In the genomic region with DNA sequence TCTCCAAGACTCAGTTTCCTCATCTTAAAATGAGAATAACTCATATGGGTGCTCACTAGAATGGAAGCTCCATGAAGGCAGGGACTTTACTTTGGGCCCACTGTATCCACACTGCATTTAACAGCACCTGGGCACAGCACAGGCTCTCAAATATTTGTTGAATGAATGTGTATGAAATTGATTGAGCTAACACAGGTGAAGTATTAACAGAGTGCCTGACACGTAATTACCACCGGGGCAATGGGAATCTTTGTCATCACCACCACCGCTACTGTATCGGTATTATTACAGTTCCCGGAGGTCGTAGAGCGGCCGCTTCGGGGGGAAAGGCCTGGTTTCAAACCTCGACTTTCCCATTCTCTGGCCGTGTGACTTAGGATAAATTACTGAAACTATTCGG, we compare ENCODE assay signal across 8 cellular contexts. TPM values are rescaled to one million over a fixed set of nuclear protein-coding genes. Genes with fewer than 3 reads are reported as not detected.
DNase-seq lines count a peak whose midpoint lies in the region; ATAC-seq, FAIRE-seq and TF ChIP-seq lines count a peak whose summit lies in the region.

No MANE protein-coding gene starts in this region.

- H3K79me2 ChIP-seq in SK-N-SH (ENCODE audit: insufficient read depth) = peaks cover 36% of the 10 kb centered on the region

- no peak for ATAC-seq in SK-N-SH treated with all-trans-retinoic acid at 6 μM for 48 hours
- no peak for ATAC-seq in activated CD8-positive, alpha-beta T cell treated with anti-CD3 and anti-CD28 coated beads, Interleukin-2, amount 10 ng/mL, durations not matched to agents 7 days and 5 days

- H3K9me3 ChIP-seq in SK-N-SH (no peaks in the 10 kb centered on the region), subcutaneous abdominal adipose tissue (ENCODE audit: control insufficient read depth in 5 of 5, low read length in 5 of 5) (no peaks in the 10 kb centered on the region)

- H3K4me1 Mint-ChIP-seq in activated CD8-positive, alpha-beta T cell treated with anti-CD3 and anti-CD28 coated beads, Interleukin-2, amount 10 ng/mL, durations not matched to agents 7 days and 5 days (ENCODE audit: low read depth) = peaks cover 32% of the 10 kb centered on the region
- H3K4me1 Mint-ChIP-seq in immature natural killer cell = peaks cover 27 to 47% of the 10 kb centered on the region in 2 donors

- H3K27ac ChIP-seq in SK-N-SH (ENCODE audit: low read depth in 2 of 2, low read length in 1 of 2) (peak overlapping the region; percentile 82 to 99), subcutaneous abdominal adipose tissue (ENCODE audit: low read depth, low read length) (peak overlapping the region; percentile 99)

- H3K9me2 ChIP-seq in SK-N-SH = no peaks in the 10 kb centered on the region

- H3K4me2 ChIP-seq in SK-N-SH = peak overlapping the region; percentile 94

- no peaks in the 10 kb centered on the region for H3K9me3 Mint-ChIP-seq in activated CD8-positive, alpha-beta T cell treated with anti-CD3 and anti-CD28 coated beads, Interleukin-2, amount 10 ng/mL, durations not matched to agents 7 days and 5 days (ENCODE audit: insufficient read depth)
- H3K9me3 Mint-ChIP-seq in immature natural killer cell = no peaks in the 10 kb centered on the region

- no peak for TF ChIP-seq RAD21 in SK-N-SH (IDR thresholded peaks at IDR 0.05; ENCODE audit: low read length)

- H3K36me3 ChIP-seq in SK-N-SH (replicated peaks in 1 of 2; ENCODE audit: control insufficient read depth in 1 of 2, insufficient read depth in 2 of 2, low read length in 1 of 2) (peaks cover 0 to 3% of the 10 kb centered on the region in 2 experiments), subcutaneous abdominal adipose tissue (ENCODE audit: control insufficient read depth in 5 of 5, insufficient read depth in 5 of 5, low read length in 5 of 5) (no peaks in the 10 kb centered on the region)

- no peaks in the 10 kb centered on the region for H3K27me3 Mint-ChIP-seq in activated CD8-positive, alpha-beta T cell treated with anti-CD3 and anti-CD28 coated beads, Interleukin-2, amount 10 ng/mL, durations not matched to agents 7 days and 5 days (ENCODE audit: low read depth)
- H3K27me3 Mint-ChIP-seq in immature natural killer cell (ENCODE audit: low read depth in 3 of 3) = peaks cover 2 to 11% (median 8%) of the 10 kb centered on the region in 3 donors

- H3K9ac ChIP-seq in SK-N-SH = peak overlapping the region; percentile 90
- peak overlapping the region; percentile 91 to 97 (median 94) for H3K9ac ChIP-seq in subcutaneous abdominal adipose tissue (ENCODE audit: low read length in 5 of 5)

- peaks cover under 1 to 13% of the 10 kb centered on the region in 2 experiments; a peak in 3 of 4 replicates for H3K4me1 ChIP-seq in SK-N-SH (ENCODE audit: control insufficient read depth in 1 of 2, insufficient read depth in 2 of 2, low read depth in 1 of 2, low read length in 1 of 2)
- peaks cover 5 to 35% (median 22%) of the 10 kb centered on the region in 5 donors for H3K4me1 ChIP-seq in subcutaneous abdominal adipose tissue (ENCODE audit: control insufficient read depth in 5 of 5, insufficient read depth in 5 of 5, low read length in 5 of 5)

- CTCF ChIA-PET in SK-N-SH (lab: Yijun Ruan, JAX) = interaction anchor here (1.3 kb wide), 1 partner anchor 69 kb away, joined by 4 read pairs; no protein-coding TSS in a partner anchor
- CTCF ChIA-PET in activated CD8-positive, alpha-beta T cell treated with anti-CD3 and anti-CD28 coated beads, Interleukin-2, amount 10 ng/mL, durations not matched to agents 7 days and 5 days (lab: Charles Lee) = interaction anchor here (1.0 to 3.6 kb wide), 5 partner anchors 9 to 35 kb away, joined by 3 to 9 read pairs (median 5); no protein-coding TSS in a partner anchor

- H3K36me3 Mint-ChIP-seq in activated CD8-positive, alpha-beta T cell treated with anti-CD3 and anti-CD28 coated beads, Interleukin-2, amount 10 ng/mL, durations not matched to agents 7 days and 5 days (ENCODE audit: low read depth) = peaks cover 22% of the 10 kb centered on the region
- no peaks in the 10 kb centered on the region for H3K36me3 Mint-ChIP-seq in immature natural killer cell

- H2AFZ ChIP-seq in SK-N-SH (ENCODE audit: low read depth) = peak overlapping the region; percentile 93

- H3K27me3 ChIP-seq in SK-N-SH (ENCODE audit: insufficient read depth) = no peaks in the 10 kb centered on the region
- H3K27me3 ChIP-seq in subcutaneous abdominal adipose tissue (ENCODE audit: control insufficient read depth in 5 of 5, insufficient read depth in 4 of 5, low read length in 5 of 5) = no peaks in the 10 kb centered on the region

- peaks cover 6% of the 10 kb centered on the region for H3F3A ChIP-seq in SK-N-SH (replicated peaks; ENCODE audit: insufficient read depth)

- H3K4me3 Mint-ChIP-seq in activated CD8-positive, alpha-beta T cell treated with anti-CD3 and anti-CD28 coated beads, Interleukin-2, amount 10 ng/mL, durations not matched to agents 7 days and 5 days = peak overlapping the region; percentile 91
- H3K4me3 Mint-ChIP-seq in immature natural killer cell = peak overlapping the region; percentile 92 to 98 (median 97)

- WGBS in SK-N-SH (ENCODE audit: low lambda C conversion rate) = 76% methylated on average over 12 of the region's 12 CpGs

- peak overlapping the region; percentile 86 to 93 for H3K4me3 ChIP-seq in SK-N-SH (ENCODE audit: low read depth in 2 of 2, low read length in 1 of 2)
- peak overlapping the region; percentile 79 to 94 (median 93) for H3K4me3 ChIP-seq in subcutaneous abdominal adipose tissue (ENCODE audit: low read depth in 1 of 5, low read length in 5 of 5)

- no peak for TF ChIP-seq CTCF in SK-N-SH (IDR thresholded peaks at IDR 0.05)

- no peak for FAIRE-seq in urothelium cell line (lab: Jason Lieb, UNC)

- no peak overlapping the region for H3K27ac Mint-ChIP-seq in activated CD8-positive, alpha-beta T cell treated with anti-CD3 and anti-CD28 coated beads, Interleukin-2, amount 10 ng/mL, durations not matched to agents 7 days and 5 days
- H3K27ac Mint-ChIP-seq in immature natural killer cell = peak overlapping the region in 5 of 6 donors; percentile 55 to 99 (median 96)

- no peaks in the 10 kb centered on the region for H4K20me1 ChIP-seq in SK-N-SH (ENCODE audit: insufficient read depth)

- no peak for TF ChIP-seq EP300 in SK-N-SH (IDR thresholded peaks at IDR 0.05; ENCODE audit: borderline replicate concordance in 1 of 2, low read depth in 1 of 2, low read length in 1 of 2)

- DNase-seq in SK-N-SH (peak; percentile 30), immature natural killer cell (peak in 1 of 3 donors; percentile 16), urothelium cell line (ENCODE audit: low spot score) (no peak), KG1 (lab: John Stamatoyannopoulos, UW) (no peak), NCI-H226 (no peak)
- DNase-seq in activated CD8-positive, alpha-beta T cell treated with anti-CD3 and anti-CD28 coated beads, Interleukin-2, amount 10 ng/mL, durations not matched to agents 7 days and 5 days = no peak

- POLR2A ChIA-PET in SK-N-SH (lab: Yijun Ruan, JAX) = no interaction called here
- POLR2A ChIA-PET in activated CD8-positive, alpha-beta T cell treated with anti-CD3 and anti-CD28 coated beads, Interleukin-2, amount 10 ng/mL, durations not matched to agents 7 days and 5 days (lab: Charles Lee) = interaction anchor here (0.6 to 0.7 kb wide), 2 partner anchors 19 to 770 kb away, joined by 3 read pairs; no protein-coding TSS in a partner anchor

TF ChIP-seq in SK-N-SH, 30 proteins besides CTCF, POLR2A, EP300 and RAD21 (continues in another document):
- no peak for TF ChIP-seq YY1 (IDR thresholded peaks at IDR 0.05; ENCODE audit: low read depth)
- TF ChIP-seq SIN3A (IDR thresholded peaks at IDR 0.05; ENCODE audit: borderline replicate concordance, low read depth, low read length) = no peak
- TF ChIP-seq CHD2 (IDR thresholded peaks at IDR 0.05; ENCODE audit: low read length, partially characterized antibody) = no peak
- TF ChIP-seq, protein P1, sequence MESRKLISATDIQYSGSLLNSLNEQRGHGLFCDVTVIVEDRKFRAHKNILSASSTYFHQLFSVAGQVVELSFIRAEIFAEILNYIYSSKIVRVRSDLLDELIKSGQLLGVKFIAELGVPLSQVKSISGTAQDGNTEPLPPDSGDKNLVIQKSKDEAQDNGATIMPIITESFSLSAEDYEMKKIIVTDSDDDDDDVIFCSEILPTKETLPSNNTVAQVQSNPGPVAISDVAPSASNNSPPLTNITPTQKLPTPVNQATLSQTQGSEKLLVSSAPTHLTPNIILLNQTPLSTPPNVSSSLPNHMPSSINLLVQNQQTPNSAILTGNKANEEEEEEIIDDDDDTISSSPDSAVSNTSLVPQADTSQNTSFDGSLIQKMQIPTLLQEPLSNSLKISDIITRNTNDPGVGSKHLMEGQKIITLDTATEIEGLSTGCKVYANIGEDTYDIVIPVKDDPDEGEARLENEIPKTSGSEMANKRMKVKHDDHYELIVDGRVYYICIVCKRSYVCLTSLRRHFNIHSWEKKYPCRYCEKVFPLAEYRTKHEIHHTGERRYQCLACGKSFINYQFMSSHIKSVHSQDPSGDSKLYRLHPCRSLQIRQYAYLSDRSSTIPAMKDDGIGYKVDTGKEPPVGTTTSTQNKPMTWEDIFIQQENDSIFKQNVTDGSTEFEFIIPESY (IDR thresholded peaks at IDR 0.05; ENCODE audit: borderline replicate concordance, low read depth) = no peak

TF ChIP-seq in SK-N-SH treated with all-trans-retinoic acid at 6 μM for 48 hours, 23 proteins besides CTCF, POLR2A, EP300 and RAD21 (continues in another document):
- TF ChIP-seq ARNTL (CRISPR knock-in tag; IDR thresholded peaks at IDR 0.05; ENCODE audit: borderline replicate concordance, low read depth) (no peak), SNAI2 (CRISPR knock-in tag; IDR thresholded peaks at IDR 0.05) (no peak), ZFP3 (CRISPR knock-in tag; IDR thresholded peaks at IDR 0.05) (no peak)
- TF ChIP-seq, protein P2, sequence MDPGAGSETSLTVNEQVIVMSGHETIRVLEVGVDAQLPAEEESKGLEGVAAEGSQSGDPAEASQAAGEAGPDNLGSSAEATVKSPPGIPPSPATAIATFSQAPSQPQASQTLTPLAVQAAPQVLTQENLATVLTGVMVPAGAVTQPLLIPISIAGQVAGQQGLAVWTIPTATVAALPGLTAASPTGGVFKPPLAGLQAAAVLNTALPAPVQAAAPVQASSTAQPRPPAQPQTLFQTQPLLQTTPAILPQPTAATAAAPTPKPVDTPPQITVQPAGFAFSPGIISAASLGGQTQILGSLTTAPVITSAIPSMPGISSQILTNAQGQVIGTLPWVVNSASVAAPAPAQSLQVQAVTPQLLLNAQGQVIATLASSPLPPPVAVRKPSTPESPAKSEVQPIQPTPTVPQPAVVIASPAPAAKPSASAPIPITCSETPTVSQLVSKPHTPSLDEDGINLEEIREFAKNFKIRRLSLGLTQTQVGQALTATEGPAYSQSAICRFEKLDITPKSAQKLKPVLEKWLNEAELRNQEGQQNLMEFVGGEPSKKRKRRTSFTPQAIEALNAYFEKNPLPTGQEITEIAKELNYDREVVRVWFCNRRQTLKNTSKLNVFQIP (CRISPR knock-in tag; IDR thresholded peaks at IDR 0.05; ENCODE audit: borderline replicate concordance, low read depth) = no peak

RNA-seq across cellular contexts. Expression of gene RIC8B, which starts 1.2 kb away (rescaled TPM):
- polyA plus RNA-seq in SK-N-SH (2012; rRNA removed) (6.2 and 9.2 TPM in 2 replicates), immature natural killer cell (1 to 10 TPM; 1.8 to 5.0 (median 4.4) TPM)
- polyA plus RNA-seq in SK-N-SH (2012; cell fraction: cytosol; rRNA removed) = 6.4 and 6.7 TPM in 2 replicates
- 14.5 and 24.9 TPM in 2 replicates for polyA plus RNA-seq in SK-N-SH (2012; cell fraction: nucleus; rRNA removed)
- 10 to 100 TPM; 15.4 to 18.1 TPM for total RNA-seq in activated CD8-positive, alpha-beta T cell treated with anti-CD3 and anti-CD28 coated beads, Interleukin-2, amount 10 ng/mL, durations not matched to agents 7 days and 5 days
